8 cellular contexts compared by ENCODE assay signal in genomic region chr9:120712539-120713031, GRCh38. TPM values are rescaled to one million over a fixed set of nuclear protein-coding genes. Genes with fewer than 3 reads are reported as not detected.
DNase-seq lines count a peak whose midpoint lies in the region; ATAC-seq, FAIRE-seq and TF ChIP-seq lines count a peak whose summit lies in the region.

No MANE protein-coding gene starts in this region.

- H3K9ac ChIP-seq in OCI-LY1 (ENCODE audit: low read length), result peak overlapping the region; percentile 82; the same call in 1 of the 2 replicates

- ATAC-seq in pancreas (peak in 3 of 4 donors; percentile 11 to 38 (median 28)), GM18520 (IDR thresholded peaks at IDR 0.05; ENCODE audit: unreplicated experiment) (no peak), HG03442 (IDR thresholded peaks at IDR 0.05; ENCODE audit: unreplicated experiment) (no peak)

- peak overlapping the region; percentile 84 for H3K4me3 ChIP-seq in OCI-LY1 (ENCODE audit: low read depth, low read length, poor library complexity, severe bottlenecking)
- peak overlapping the region in 3 of 4 donors; percentile 0 to 79 (median 58) for H3K4me3 ChIP-seq in pancreas

- H3K4me1 ChIP-seq in OCI-LY1 (ENCODE audit: insufficient read depth, low read length, severe bottlenecking) (peaks cover 52% of the 10 kb centered on the region), pancreas (peaks cover 5 to 27% (median 13%) of the 10 kb centered on the region in 3 donors)

- H2AFZ ChIP-seq in OCI-LY1 (ENCODE audit: low read length), result no peak overlapping the region

- no peaks in the 10 kb centered on the region for H3K9me3 Mint-ChIP-seq in endothelial cell (ENCODE audit: unreplicated experiment)

- H3K4me2 ChIP-seq in OCI-LY1 (ENCODE audit: low read length), result peak overlapping the region; percentile 92

- peak overlapping the region; percentile 89 for H3K4me3 Mint-ChIP-seq in endothelial cell (ENCODE audit: unreplicated experiment)

- H3K9me3 ChIP-seq in OCI-LY1 (ENCODE audit: low read length) (no peaks in the 10 kb centered on the region), pancreas (no peaks in the 10 kb centered on the region)

- no peaks in the 10 kb centered on the region for H3K36me3 Mint-ChIP-seq in endothelial cell (ENCODE audit: low read depth, unreplicated experiment)

- TF ChIP-seq CTCF in OCI-LY1 (IDR thresholded peaks at IDR 0.05; ENCODE audit: low read length) (no peak), endothelial cell (IDR thresholded peaks at IDR 0.05; ENCODE audit: unreplicated experiment) (no peak), pancreas (IDR thresholded peaks at IDR 0.05) (no peak)

- in situ Hi-C loops in Caki2 (cut with HindIII; ENCODE audit: low pct_unique_long_range_greater_than_20kb, low sequenced_read_pairs), result no loop called here

- H3K27me3 Mint-ChIP-seq in endothelial cell (ENCODE audit: unreplicated experiment), result peaks cover 3% of the 10 kb centered on the region

- no peak for FAIRE-seq in pancreas (lab: Jason Lieb, UNC)

- peaks cover 3% of the 10 kb centered on the region for H3K4me1 Mint-ChIP-seq in endothelial cell (ENCODE audit: unreplicated experiment)

- H3K27ac Mint-ChIP-seq in endothelial cell (ENCODE audit: unreplicated experiment), result peak overlapping the region; percentile 48

- no peaks in the 10 kb centered on the region for H3K9me2 ChIP-seq in OCI-LY1 (ENCODE audit: low read depth, low read length)

- intact Hi-C loops in pancreas (cut with DNase I), result no loop called here

- H3F3A ChIP-seq in OCI-LY1 (ENCODE audit: insufficient read depth, low read length), result no peaks in the 10 kb centered on the region

- DNase-seq in Caki2 (ENCODE audit: low read depth) (peak; percentile 43), endothelial cell (ENCODE audit: low spot score) (no peak), pancreas (no peak), A172 (ENCODE audit: low spot score) (no peak), NCI-H2196 treated with DMSO at 0.1 percent for 48 hours (lab: John Stamatoyannopoulos, UW; ENCODE audit: unreplicated experiment) (no peak)

- H3K27ac ChIP-seq in OCI-LY1 (ENCODE audit: low read depth, low read length, poor library complexity, severe bottlenecking) (peak overlapping the region; percentile 52), pancreas (peak overlapping the region in 2 of 4 donors; percentile 76 to 89)

- no peaks in the 10 kb centered on the region for H4K20me1 ChIP-seq in OCI-LY1 (ENCODE audit: insufficient read depth, low read length)

- 10 to 13% methylated on average over 4 of the region's 4 CpGs for WGBS in pancreas, 2 donors

- no peaks in the 10 kb centered on the region for H3K36me3 ChIP-seq in OCI-LY1 (ENCODE audit: insufficient read depth, low read length)
- H3K36me3 ChIP-seq in pancreas, result no peaks in the 10 kb centered on the region

- H3K27me3 ChIP-seq in OCI-LY1 (ENCODE audit: insufficient read depth, low read length) (no peaks in the 10 kb centered on the region), pancreas (no peaks in the 10 kb centered on the region)

- H3K79me2 ChIP-seq in OCI-LY1 (ENCODE audit: insufficient read depth, low read length), result 0 out of 2 replicates have a peak, but pooled peaks cover 15% of the 10 kb centered on the region

RNA-seq across cellular contexts. Expression of gene MEGF9, which starts 1.7 kb away (rescaled TPM):
- 21.6 and 28.4 TPM in 2 replicates for total RNA-seq in Caki2 (2014; rRNA removed; shearing (Covaris generic); ENCODE audit: low replicate concordance)
- total RNA-seq in endothelial cell (ENCODE audit: unreplicated experiment), result 2.6 TPM
- total RNA-seq in pancreas, result 10 to 100 TPM in 1 of 6 donors, 1 to 10 TPM in 5; 3.0 to 11.0 (median 5.0) TPM
- 1 to 10 TPM; 1.7 to 5.4 TPM for polyA plus RNA-seq in pancreas
- 17.3 and 17.4 TPM in 2 replicates for total RNA-seq in A172 (2014; rRNA removed; shearing (Covaris generic))

Comparison
In these comparisons a context has a peak if more than half of its experiments do, and no peak if none do; other contexts are left out.
1. ATAC-seq: peak in pancreas (3 of 4); none in GM18520 (single experiment) and HG03442 (single experiment).